In the genomic region with DNA sequence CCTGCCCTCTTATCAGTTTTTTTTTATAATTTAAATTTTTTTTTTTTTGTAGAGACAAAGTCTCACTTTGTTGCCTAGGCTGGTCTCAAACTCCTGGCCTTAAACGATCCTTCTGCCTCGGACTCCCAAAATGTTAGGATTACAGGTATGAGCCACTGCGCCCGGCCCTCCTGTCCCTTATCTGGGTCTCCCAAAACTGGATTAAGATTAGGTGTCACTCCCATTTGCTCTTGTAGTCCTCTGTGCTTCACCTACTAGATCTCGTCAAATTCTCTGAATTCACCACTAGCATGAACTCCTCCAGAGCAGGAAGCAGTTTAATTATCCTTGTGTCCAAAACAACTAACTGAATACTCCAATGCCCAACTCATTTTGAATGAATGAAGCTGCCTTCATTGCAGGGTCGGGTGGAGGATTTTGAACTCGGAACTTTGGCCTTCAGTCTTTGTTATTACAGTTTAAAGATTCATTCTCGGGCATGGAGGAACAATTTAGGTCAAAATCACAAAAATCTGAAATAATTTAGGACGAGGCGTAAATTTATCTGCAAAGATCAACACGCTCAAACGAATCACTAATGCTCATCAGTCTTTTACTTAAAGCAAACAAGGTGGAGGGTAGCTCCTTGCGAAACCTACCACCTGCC, we compare ENCODE assay signal across 8 cellular contexts. TPM values are rescaled to one million over a fixed set of nuclear protein-coding genes. Genes with fewer than 3 reads are reported as not detected.
A peak's percentile ranks its signal among the peaks of the same experiment; 100 is the strongest.
DNase-seq lines count a peak whose midpoint lies in the region; ATAC-seq and TF ChIP-seq lines count a peak whose summit lies in the region.

No MANE protein-coding gene starts in this region.

- peaks cover 27% of the 10 kb centered on the region for H3K36me3 ChIP-seq in Panc1 (ENCODE audit: control insufficient read depth, insufficient read depth, low read length)

- DNase-seq in GM12865 (ENCODE audit: low read depth) (no peak), Panc1 (ENCODE audit: low read depth, low spot score) (no peak), epithelial cell of proximal tubule (ENCODE audit: low read depth) (no peak), progenitor cell of endocrine pancreas (ENCODE audit: low spot score, unreplicated experiment) (no peak), HK-2 (ENCODE audit: unreplicated experiment) (no peak)

- POLR2A ChIA-PET in Panc1 (lab: Charles Lee), result interaction anchor here (0.6 kb wide), 1 partner anchor 62 kb away, joined by 4 read pairs; no protein-coding TSS in a partner anchor

- CTCF ChIA-PET in Panc1 (lab: Charles Lee), result no interaction called here

- H3K4me3 Mint-ChIP-seq in progenitor cell of endocrine pancreas (ENCODE audit: low read depth), result peak overlapping the region; percentile 85

- H3K9me3 Mint-ChIP-seq in progenitor cell of endocrine pancreas (ENCODE audit: low read depth), result no peaks in the 10 kb centered on the region

- peaks cover 15% of the 10 kb centered on the region for H3K36me3 Mint-ChIP-seq in progenitor cell of endocrine pancreas (ENCODE audit: insufficient read depth)

- TF ChIP-seq CTCF in GM12865 (IDR thresholded peaks at IDR 0.05; ENCODE audit: insufficient read depth, low read depth, low read length, missing control alignments) (no peak), Panc1 (IDR thresholded peaks at IDR 0.05) (no peak), epithelial cell of proximal tubule (conservative IDR thresholded peaks at IDR 0.05; ENCODE audit: low read depth, low read length) (no peak), progenitor cell of endocrine pancreas (IDR thresholded peaks at IDR 0.05; ENCODE audit: unreplicated experiment) (no peak)

- peak overlapping the region; percentile 92 for H3K27ac Mint-ChIP-seq in progenitor cell of endocrine pancreas

- peaks cover 26% of the 10 kb centered on the region for H3K4me1 ChIP-seq in Panc1 (ENCODE audit: control insufficient read depth, insufficient read depth, low read length)

- H3K27ac ChIP-seq in Panc1 (ENCODE audit: low read length), result peak overlapping the region; percentile 99

- TSS peak; percentile 90 for BruUV-seq in Panc1 (replicated peaks; lab: Mats Ljungman, UMichigan)

- intact Hi-C loops in Panc1 (cut with micrococcal nuclease; ENCODE audit: unreplicated experiment), result no loop called here

- ATAC-seq in Panc1 (no peak), GM21529 (IDR thresholded peaks at IDR 0.05; ENCODE audit: unreplicated experiment) (no peak), GM18861 (IDR thresholded peaks at IDR 0.05; ENCODE audit: unreplicated experiment) (no peak), GM21360 (IDR thresholded peaks at IDR 0.05; ENCODE audit: unreplicated experiment) (no peak)

- no peaks in the 10 kb centered on the region for H3K9me3 ChIP-seq in Panc1 (ENCODE audit: control insufficient read depth, insufficient read depth, low read depth, low read length)

- H3K27me3 Mint-ChIP-seq in progenitor cell of endocrine pancreas, result no peaks in the 10 kb centered on the region

- in situ Hi-C loops in Panc1 (cut with HindIII; ENCODE audit: low pct_unique_long_range_greater_than_20kb, low sequenced_read_pairs), result no loop called here

- H3K4me3 ChIP-seq in GM12865 (ENCODE audit: low read depth, low read length) (peak overlapping the region; percentile 65), Panc1 (ENCODE audit: low read depth in 2 of 2, low read length in 2 of 2) (peak overlapping the region; percentile 73 to 77), epithelial cell of proximal tubule (ENCODE audit: low read depth, low read length) (peak overlapping the region; percentile 87)

- no peaks in the 10 kb centered on the region for H3K27me3 ChIP-seq in Panc1 (ENCODE audit: control insufficient read depth, insufficient read depth, low read length)

- H3K4me1 Mint-ChIP-seq in progenitor cell of endocrine pancreas (ENCODE audit: low read depth), result peaks cover 26% of the 10 kb centered on the region

RNA-seq across cellular contexts. Expression of a gene that starts 0.8 kb away (rescaled TPM):
- total RNA-seq in Panc1 (2021; ENCODE audit: unreplicated experiment), result 270 TPM
- 314 TPM for polyA plus RNA-seq in Panc1 (2012; ENCODE audit: insufficient read length)
- total RNA-seq in epithelial cell of proximal tubule, result 51.1 and 79.0 TPM in 2 replicates
- 248 and 256 TPM in 2 replicates for total RNA-seq in progenitor cell of endocrine pancreas

RNA-seq across cellular contexts. Expression of a gene that starts 24.2 kb away (rescaled TPM):
- total RNA-seq in Panc1 (2021; ENCODE audit: unreplicated experiment), result 231 TPM
- 389 TPM for polyA plus RNA-seq in Panc1 (2012; ENCODE audit: insufficient read length)
- total RNA-seq in epithelial cell of proximal tubule, result 174 and 250 TPM in 2 replicates
- total RNA-seq in progenitor cell of endocrine pancreas, result 158 and 168 TPM in 2 replicates

RNA-seq across cellular contexts. Expression of a gene that starts 41.6 kb away (rescaled TPM):
- total RNA-seq in Panc1 (2021; ENCODE audit: unreplicated experiment), result 66.2 TPM
- polyA plus RNA-seq in Panc1 (2012; ENCODE audit: insufficient read length), result 84.0 TPM
- 22.4 and 23.4 TPM in 2 replicates for total RNA-seq in epithelial cell of proximal tubule
- total RNA-seq in progenitor cell of endocrine pancreas, result 72.8 and 75.1 TPM in 2 replicates

RNA-seq across cellular contexts. Expression of a gene that starts 56.3 kb away (rescaled TPM):
- total RNA-seq in Panc1 (2021; ENCODE audit: unreplicated experiment) (2.9 TPM), epithelial cell of proximal tubule (0.14 and 0.92 TPM in 2 replicates), progenitor cell of endocrine pancreas (2.7 and 3.0 TPM in 2 replicates)
- 2.7 TPM for polyA plus RNA-seq in Panc1 (2012; ENCODE audit: insufficient read length)
